ENCODE assay signal across 8 cellular contexts in the genomic region with DNA sequence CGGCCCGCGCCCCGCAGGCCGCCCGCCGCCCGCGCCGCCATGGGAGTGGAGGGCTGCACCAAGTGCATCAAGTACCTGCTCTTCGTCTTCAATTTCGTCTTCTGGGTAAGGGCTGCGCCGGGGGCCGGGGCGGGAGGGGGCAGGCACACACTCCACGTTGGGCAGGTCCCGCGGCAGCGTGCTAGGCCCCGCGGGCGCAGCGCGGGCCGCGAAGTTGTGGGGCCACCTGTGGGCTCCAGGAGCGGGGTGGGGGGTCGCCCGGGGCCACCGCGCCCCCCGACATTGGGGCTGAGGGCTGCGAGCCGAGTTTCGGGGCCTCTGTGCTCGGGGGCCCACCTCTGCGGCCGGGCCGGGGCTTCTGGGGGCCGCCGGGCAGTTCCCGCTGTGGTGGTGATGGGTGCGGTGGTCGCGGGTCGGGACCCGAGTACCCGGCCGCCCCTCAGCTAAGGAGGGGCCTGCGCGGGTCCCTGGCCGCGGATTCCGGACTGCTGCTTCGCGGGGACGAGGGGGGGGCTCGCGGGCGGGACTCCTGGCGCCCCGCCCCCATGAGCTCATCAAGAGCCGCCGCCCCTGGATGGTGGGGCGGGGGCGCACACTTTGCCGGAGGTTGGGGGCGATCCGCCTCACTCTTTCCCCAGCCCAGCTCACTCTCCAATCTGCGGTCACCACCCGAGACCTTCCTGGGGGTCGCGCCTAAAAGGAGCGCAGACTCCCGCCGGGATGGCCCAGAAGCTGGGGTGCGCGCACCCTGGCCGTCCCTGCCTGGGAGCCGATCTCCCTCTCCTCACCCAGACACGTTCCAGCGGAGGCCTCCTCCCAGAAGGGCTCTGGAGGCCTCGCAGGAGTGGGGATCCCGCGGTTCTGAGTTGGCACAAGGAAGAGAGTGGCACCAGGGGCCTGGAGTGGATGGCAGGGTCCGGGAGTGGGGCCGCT. TPM values are rescaled to one million over a fixed set of nuclear protein-coding genes. Genes with fewer than 3 reads are reported as not detected.
A peak's percentile ranks its signal among the peaks of the same experiment; 100 is the strongest.
DNase-seq lines count a peak whose midpoint lies in the region; ATAC-seq and TF ChIP-seq lines count a peak whose summit lies in the region.

No MANE protein-coding gene starts in this region.

- H3K4me3 ChIP-seq in heart right ventricle: peak overlapping the region; percentile 92 to 100 (median 99)

- H3K4me1 ChIP-seq in heart right ventricle: peaks cover 41 to 83% (median 56%) of the 10 kb centered on the region in 9 donors

- no peaks in the 10 kb centered on the region for H3K9me3 ChIP-seq in heart right ventricle

- 0 to 1% methylated on average over 74 to 88 of the region's 88 CpGs for WGBS in heart right ventricle, 2 donors

- H3K36me3 ChIP-seq in heart right ventricle: peaks cover 0 to 6% (median 0%) of the 10 kb centered on the region in 9 donors

- peak; percentile 11 for ATAC-seq in HG02623 (IDR thresholded peaks at IDR 0.05; ENCODE audit: unreplicated experiment)
- ATAC-seq in heart right ventricle: peak; percentile 22 to 58 (median 46)
- no peak for ATAC-seq in GM19351 (IDR thresholded peaks at IDR 0.05; ENCODE audit: unreplicated experiment)

- no peaks in the 10 kb centered on the region for H3K27me3 ChIP-seq in heart right ventricle

- CTCF ChIA-PET in RWPE1 (lab: Yijun Ruan, JAX): interaction anchor here (1.0 kb wide), 1 partner anchor 42 kb away, joined by 4 read pairs; no protein-coding TSS in a partner anchor

- DNase-seq in EL: peak; percentile 51
- DNase-seq in RWPE1 (ENCODE audit: low spot score): peak; percentile 68
- peak; percentile 32 for DNase-seq in activated naive CD8-positive, alpha-beta T cell treated with anti-CD3 and anti-CD28 coated beads, Interleukin-2, amount 50 U/mL, for 16 hours (ENCODE audit: low read depth, low spot score)
- peak; percentile 73 to 78 for DNase-seq in heart right ventricle
- peak; percentile 90 for DNase-seq in posterior vena cava (ENCODE audit: low spot score)
- no peak for DNase-seq in AML-193 (lab: John Stamatoyannopoulos, UW)

- TF ChIP-seq CTCF in RWPE1 (conservative IDR thresholded peaks at IDR 0.05; ENCODE audit: low read depth): no peak
- TF ChIP-seq CTCF in heart right ventricle (IDR thresholded peaks at IDR 0.05): no peak

- H3K27ac ChIP-seq in RWPE1: peak overlapping the region; percentile 99
- H3K27ac ChIP-seq in heart right ventricle: peak overlapping the region; percentile 97 to 100 (median 99)

- POLR2A ChIA-PET in RWPE1 (lab: Yijun Ruan, JAX; ENCODE audit: low non-redundant PET): interaction anchor here (1.8 kb wide), 1 partner anchor 9 kb away, joined by 8 read pairs; no protein-coding TSS in a partner anchor

- intact Hi-C loops in heart right ventricle (cut with DNase I) (loop anchor here in 6 of 10 donors (1.0 to 10.0 kb wide), 6 partner anchors 23 to 73 kb away; a partner anchor contains a TSS), posterior vena cava (cut with DNase I) (no loop called here)

RNA-seq across cellular contexts. Expression of a gene that starts 0.7 kb away (rescaled TPM):
- total RNA-seq in heart right ventricle (100 to 1,000 TPM; 461 to 959 (median 513) TPM), posterior vena cava (100 to 1,000 TPM; 616 to 784 TPM)
- polyA plus RNA-seq in heart right ventricle: 100 to 1,000 TPM; 346 to 588 TPM

RNA-seq across cellular contexts. Expression of a gene that starts 22.8 kb away (rescaled TPM):
- total RNA-seq in heart right ventricle (10 to 100 TPM; 22.0 to 46.4 (median 29.2) TPM), posterior vena cava (10 to 100 TPM; 47.4 to 49.6 TPM)
- polyA plus RNA-seq in heart right ventricle: 10 to 100 TPM; 56.0 to 72.3 TPM

Comparison
In these comparisons a context has a peak if more than half of its experiments do, and no peak if none do; other contexts are left out.
1. DNase-seq: peak in EL (single experiment), RWPE1 (single experiment), activated naive CD8-positive, alpha-beta T cell treated with anti-CD3 and anti-CD28 coated beads, Interleukin-2, amount 50 U/mL, for 16 hours (single experiment), heart right ventricle (2 of 2) and posterior vena cava (single experiment); none in AML-193 (0 of 2).
2. intact Hi-C loops: an anchor here in heart right ventricle (1.0 to 10.0 kb wide); none called in posterior vena cava.